9 cellular contexts compared by ENCODE assay signal in the genomic region with DNA sequence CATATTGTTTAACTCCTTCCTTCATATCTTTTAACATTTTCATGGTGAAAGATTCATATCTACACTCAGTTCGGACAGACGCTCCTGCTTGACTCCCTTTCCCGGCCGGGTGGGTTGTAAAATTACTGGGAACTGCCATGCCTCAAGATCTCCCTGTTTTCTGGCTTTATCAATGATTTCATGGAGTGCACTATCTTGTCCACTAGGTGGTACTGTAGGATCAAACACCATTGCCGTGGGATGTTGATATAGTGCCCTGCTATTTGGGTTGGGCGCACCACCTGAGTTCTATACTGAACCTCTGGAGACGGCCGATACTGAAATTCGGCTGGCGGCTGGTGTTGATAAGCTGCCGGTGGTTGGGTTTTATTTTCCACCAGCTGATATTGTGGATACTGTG. TPM values are rescaled to one million over a fixed set of nuclear protein-coding genes. Genes with fewer than 3 reads are reported as not detected.
DNase-seq lines count a peak whose midpoint lies in the region; ATAC-seq and TF ChIP-seq lines count a peak whose summit lies in the region.
"Had no signal": no experiment of that assay in that cellular context is flagged by ENCODE, and none has a peak within 500 bp of the region (broad histone marks: within the 10 kb centered on the region; RNA-seq: fewer than 3 reads in every experiment).

No MANE protein-coding gene starts in this region.

- H3K27me3 Mint-ChIP-seq in activated CD8-positive, alpha-beta T cell treated with anti-CD3 and anti-CD28 coated beads for 36 hours, result no peaks in the 10 kb centered on the region

- no peak overlapping the region for H3K4me3 ChIP-seq in HFF-Myc (replicated peaks; ENCODE audit: low read depth, low read length)

- no peak for TF ChIP-seq CTCF in HFF-Myc (IDR thresholded peaks at IDR 0.05; ENCODE audit: low read depth, low read length, missing control alignments)
- TF ChIP-seq CTCF in activated CD8-positive, alpha-beta T cell treated with anti-CD3 and anti-CD28 coated beads for 36 hours (IDR thresholded peaks at IDR 0.05), result peak; percentile 58

- DNase-seq in CD1c-positive myeloid dendritic cell (ENCODE audit: extremely low spot score), result peak; percentile 45
- DNase-seq in HFF-Myc (ENCODE audit: extremely low read depth, low read depth), result peak; percentile 4
- DNase-seq in activated CD8-positive, alpha-beta T cell treated with anti-CD3 and anti-CD28 coated beads for 36 hours, result peak; percentile 46
- DNase-seq in left lobe of liver (ENCODE audit: low spot score), result peak; percentile 46
- no peak for DNase-seq in RKO (ENCODE audit: low spot score)
- DNase-seq: IMR-90 had no signal

- H3K27ac Mint-ChIP-seq in activated CD8-positive, alpha-beta T cell treated with anti-CD3 and anti-CD28 coated beads for 36 hours, result no peak overlapping the region

- H3K4me3 Mint-ChIP-seq in activated CD8-positive, alpha-beta T cell treated with anti-CD3 and anti-CD28 coated beads for 36 hours, result no peak overlapping the region

- CTCF ChIA-PET in activated CD8-positive, alpha-beta T cell treated with anti-CD3 and anti-CD28 coated beads for 36 hours (lab: Charles Lee), result interaction anchor here (0.8 to 2.3 kb wide), 6 partner anchors 11 to 124 kb away, joined by 3 to 15 read pairs (median 4); no protein-coding TSS in a partner anchor

- no peaks in the 10 kb centered on the region for H3K4me1 Mint-ChIP-seq in activated CD8-positive, alpha-beta T cell treated with anti-CD3 and anti-CD28 coated beads for 36 hours (ENCODE audit: low read depth)

- POLR2A ChIA-PET in activated CD8-positive, alpha-beta T cell treated with anti-CD3 and anti-CD28 coated beads for 36 hours (lab: Charles Lee), result no interaction called here

- no peaks in the 10 kb centered on the region for H3K36me3 Mint-ChIP-seq in activated CD8-positive, alpha-beta T cell treated with anti-CD3 and anti-CD28 coated beads for 36 hours (ENCODE audit: low read depth)

- peak; percentile 65 for ATAC-seq in activated CD8-positive, alpha-beta T cell treated with anti-CD3 and anti-CD28 coated beads for 36 hours
- ATAC-seq in left lobe of liver (peak; percentile 92), HG02763 (IDR thresholded peaks at IDR 0.05; ENCODE audit: unreplicated experiment) (no peak), GM21526 (IDR thresholded peaks at IDR 0.05; ENCODE audit: low FRiP score, unreplicated experiment) (no peak), GM21723 (IDR thresholded peaks at IDR 0.05; ENCODE audit: unreplicated experiment) (no peak)

- intact Hi-C loops in activated CD8-positive, alpha-beta T cell treated with anti-CD3 and anti-CD28 coated beads for 36 hours (cut with micrococcal nuclease), result loop anchor here (1.0 kb wide), 1 partner anchor 121 kb away; no protein-coding TSS in a partner anchor

- no peaks in the 10 kb centered on the region for H3K9me3 Mint-ChIP-seq in activated CD8-positive, alpha-beta T cell treated with anti-CD3 and anti-CD28 coated beads for 36 hours

RNA-seq across cellular contexts. Expression of gene AMELY, which starts 53.2 kb away (rescaled TPM):
- total RNA-seq in activated CD8-positive, alpha-beta T cell treated with anti-CD3 and anti-CD28 coated beads for 36 hours, result not detected
- total RNA-seq in left lobe of liver, result not detected
- total RNA-seq: IMR-90 had no signal

RNA-seq across cellular contexts. Expression of gene TBL1Y, which starts 54.2 kb away (rescaled TPM):
- total RNA-seq in activated CD8-positive, alpha-beta T cell treated with anti-CD3 and anti-CD28 coated beads for 36 hours, result under 1 TPM in 1 of 2 experiments, not detected in 1; 0.11 TPM
- 3.1 TPM for total RNA-seq in left lobe of liver
- total RNA-seq: IMR-90 had no signal

Comparison
In these comparisons a context has a peak if more than half of its experiments do, and no peak if none do; other contexts are left out.
1. ATAC-seq: peak in activated CD8-positive, alpha-beta T cell treated with anti-CD3 and anti-CD28 coated beads for 36 hours (single experiment) and left lobe of liver (single experiment); none in HG02763 (single experiment), GM21526 (single experiment) and GM21723 (single experiment).